Comparison of ENCODE assay signal across 12 cellular contexts in genomic region chr2:45890819-45891218, GRCh38.
DNase-seq lines count a peak whose midpoint lies in the region; ATAC-seq, FAIRE-seq and TF ChIP-seq lines count a peak whose summit lies in the region.
"Had no signal": no experiment of that assay in that cellular context is flagged by ENCODE, and none has a peak within 500 bp of the region (broad histone marks: within the 10 kb centered on the region; RNA-seq: fewer than 3 reads in every experiment).

No MANE protein-coding gene starts in this region.

- peaks cover 1% of the 10 kb centered on the region for H3K36me3 Mint-ChIP-seq in activated CD4-positive, alpha-beta T cell treated with anti-CD3 and anti-CD28 coated beads, Interleukin-2, amount 10 ng/mL, durations not matched to agents 24 days and 14 days (ENCODE audit: low read depth)
- no peaks in the 10 kb centered on the region for H3K36me3 Mint-ChIP-seq in stimulated activated naive B cell treated with anti-CD40 and anti-IgM and Interleukin-4, amounts not matched to agents 10 μg/mL and 1 μg/mL and 100 μg/mL, for 72 hours

- ATAC-seq in stimulated activated naive B cell treated with anti-CD40 and anti-IgM and Interleukin-4, amounts not matched to agents 10 μg/mL and 1 μg/mL and 100 μg/mL, for 72 hours (replicated peaks): peak in 1 of 2 donors; percentile 16
- no peak for ATAC-seq in GM19467 (IDR thresholded peaks at IDR 0.05; ENCODE audit: unreplicated experiment)
- ATAC-seq: activated T-helper 17 cell treated with anti-CD3 and anti-CD28 coated beads, Interleukin-2, amount 50 U/mL, for 72 hours had no signal

- DNase-seq in activated CD4-positive, alpha-beta T cell treated with anti-CD3 and anti-CD28 coated beads, Interleukin-2, amount 10 ng/mL, durations not matched to agents 24 days and 14 days: peak; percentile 71
- DNase-seq in activated CD4-positive, alpha-beta T cell treated with anti-CD3 and anti-CD28 coated beads for 1 hour: no peak
- DNase-seq in NCI-H2107 treated with DMSO at 0.1 percent for 48 hours (lab: John Stamatoyannopoulos, UW; ENCODE audit: unreplicated experiment) (peak; percentile 63), bronchial epithelial cell (ENCODE audit: low read depth) (no peak), RCC 7860 (ENCODE audit: low spot score) (no peak), hepatic stellate cell (ENCODE audit: low spot score) (no peak)
- DNase-seq in stimulated activated naive B cell treated with anti-CD40 and anti-IgM and Interleukin-4, amounts not matched to agents 10 μg/mL and 1 μg/mL and 100 μg/mL, for 72 hours: no peak
- DNase-seq: heart left ventricle, T1000 had no signal

- no peaks in the 10 kb centered on the region for H3K27me3 Mint-ChIP-seq in activated CD4-positive, alpha-beta T cell treated with anti-CD3 and anti-CD28 coated beads, Interleukin-2, amount 10 ng/mL, durations not matched to agents 24 days and 14 days
- H3K27me3 Mint-ChIP-seq in stimulated activated naive B cell treated with anti-CD40 and anti-IgM and Interleukin-4, amounts not matched to agents 10 μg/mL and 1 μg/mL and 100 μg/mL, for 72 hours: no peaks in the 10 kb centered on the region
- H3K27me3 Mint-ChIP-seq: activated T-helper 17 cell treated with anti-CD3 and anti-CD28 coated beads, Interleukin-2, amount 50 U/mL, for 72 hours had no signal

- H3K9me3 Mint-ChIP-seq in activated CD4-positive, alpha-beta T cell treated with anti-CD3 and anti-CD28 coated beads, Interleukin-2, amount 10 ng/mL, durations not matched to agents 24 days and 14 days: no peaks in the 10 kb centered on the region
- no peaks in the 10 kb centered on the region for H3K9me3 Mint-ChIP-seq in stimulated activated naive B cell treated with anti-CD40 and anti-IgM and Interleukin-4, amounts not matched to agents 10 μg/mL and 1 μg/mL and 100 μg/mL, for 72 hours
- H3K9me3 Mint-ChIP-seq: activated T-helper 17 cell treated with anti-CD3 and anti-CD28 coated beads, Interleukin-2, amount 50 U/mL, for 72 hours had no signal

- no peak overlapping the region for H3K4me3 ChIP-seq in bronchial epithelial cell (ENCODE audit: low read depth, low read length)
- H3K4me3 ChIP-seq: heart left ventricle had no signal

- no peaks in the 10 kb centered on the region for H3K27me3 ChIP-seq in bronchial epithelial cell (ENCODE audit: control insufficient read depth, insufficient read depth, low read length)
- H3K27me3 ChIP-seq: heart left ventricle had no signal

- no peak for TF ChIP-seq CTCF in bronchial epithelial cell (IDR thresholded peaks at IDR 0.05; ENCODE audit: insufficient read depth, low read length, severe bottlenecking)

- H3K36me3 ChIP-seq in bronchial epithelial cell (ENCODE audit: control insufficient read depth, insufficient read depth, low read length): no peaks in the 10 kb centered on the region
- H3K36me3 ChIP-seq: heart left ventricle had no signal

- peak overlapping the region; percentile 10 for H3K4me3 Mint-ChIP-seq in activated CD4-positive, alpha-beta T cell treated with anti-CD3 and anti-CD28 coated beads, Interleukin-2, amount 10 ng/mL, durations not matched to agents 24 days and 14 days
- peak overlapping the region; percentile 2 to 8 for H3K4me3 Mint-ChIP-seq in stimulated activated naive B cell treated with anti-CD40 and anti-IgM and Interleukin-4, amounts not matched to agents 10 μg/mL and 1 μg/mL and 100 μg/mL, for 72 hours
- H3K4me3 Mint-ChIP-seq: activated T-helper 17 cell treated with anti-CD3 and anti-CD28 coated beads, Interleukin-2, amount 50 U/mL, for 72 hours had no signal

- peak; percentile 68 for FAIRE-seq in bronchial epithelial cell (lab: Jason Lieb, UNC)
- FAIRE-seq in RCC 7860 (lab: Jason Lieb, UNC): no peak
- FAIRE-seq: H54 had no signal

- H3K27ac Mint-ChIP-seq in activated CD4-positive, alpha-beta T cell treated with anti-CD3 and anti-CD28 coated beads, Interleukin-2, amount 10 ng/mL, durations not matched to agents 24 days and 14 days: no peak overlapping the region
- H3K27ac Mint-ChIP-seq in stimulated activated naive B cell treated with anti-CD40 and anti-IgM and Interleukin-4, amounts not matched to agents 10 μg/mL and 1 μg/mL and 100 μg/mL, for 72 hours: peak overlapping the region; percentile 16
- H3K27ac Mint-ChIP-seq: activated T-helper 17 cell treated with anti-CD3 and anti-CD28 coated beads, Interleukin-2, amount 50 U/mL, for 72 hours had no signal

- intact Hi-C loops in activated CD4-positive, alpha-beta T cell treated with anti-CD3 and anti-CD28 coated beads, Interleukin-2, amount 10 ng/mL, durations not matched to agents 24 days and 14 days (cut with micrococcal nuclease): no loop called here

- H3K4me1 Mint-ChIP-seq in activated CD4-positive, alpha-beta T cell treated with anti-CD3 and anti-CD28 coated beads, Interleukin-2, amount 10 ng/mL, durations not matched to agents 24 days and 14 days: peaks cover 27% of the 10 kb centered on the region
- peaks cover 74 to 97% of the 10 kb centered on the region in 2 donors for H3K4me1 Mint-ChIP-seq in stimulated activated naive B cell treated with anti-CD40 and anti-IgM and Interleukin-4, amounts not matched to agents 10 μg/mL and 1 μg/mL and 100 μg/mL, for 72 hours

Comparison
In these comparisons a context has a peak if more than half of its experiments do, and no peak if none do; other contexts are left out.
1. DNase-seq: peak in activated CD4-positive, alpha-beta T cell treated with anti-CD3 and anti-CD28 coated beads, Interleukin-2, amount 10 ng/mL, durations not matched to agents 24 days and 14 days (single experiment) and NCI-H2107 treated with DMSO at 0.1 percent for 48 hours (single experiment); none in activated CD4-positive, alpha-beta T cell treated with anti-CD3 and anti-CD28 coated beads for 1 hour (single experiment), bronchial epithelial cell (single experiment), stimulated activated naive B cell treated with anti-CD40 and anti-IgM and Interleukin-4, amounts not matched to agents 10 μg/mL and 1 μg/mL and 100 μg/mL, for 72 hours (single experiment), RCC 7860 (single experiment) and hepatic stellate cell (single experiment).